8 cellular contexts compared by ENCODE assay signal in genomic region chrX:115560211-115560977, GRCh38. TPM values are rescaled to one million over a fixed set of nuclear protein-coding genes. Genes with fewer than 3 reads are reported as not detected.
DNase-seq lines count a peak whose midpoint lies in the region; ATAC-seq and TF ChIP-seq lines count a peak whose summit lies in the region.

No MANE protein-coding gene starts in this region.

- H3K4me3 ChIP-seq in epithelial cell of proximal tubule (ENCODE audit: low read depth, low read length) (peak overlapping the region; percentile 71), parathyroid adenoma (ENCODE audit: low read depth, low read length) (peak overlapping the region; percentile 60), OCI-LY7 (ENCODE audit: low read depth, low read length, poor library complexity, severe bottlenecking) (no peak overlapping the region)

- DNase-seq in DMS79 (lab: John Stamatoyannopoulos, UW), result peak; percentile 23
- peak; percentile 30 for DNase-seq in NCI-H510A (lab: John Stamatoyannopoulos, UW)
- no peak for DNase-seq in epithelial cell of proximal tubule (ENCODE audit: low read depth)
- DNase-seq in NCI-H2081 treated with DMSO at 0.1 percent for 48 hours (lab: John Stamatoyannopoulos, UW), result no peak
- no peak for DNase-seq in OCI-LY7 (ENCODE audit: low spot score)

- no peaks in the 10 kb centered on the region for H3K9me2 ChIP-seq in OCI-LY7 (ENCODE audit: insufficient read depth, low read length)

- H3K4me1 ChIP-seq in parathyroid adenoma (no peaks in the 10 kb centered on the region), OCI-LY7 (ENCODE audit: insufficient read depth, low read length, poor library complexity, severe bottlenecking) (no peaks in the 10 kb centered on the region)

- no TSS peak for BruUV-seq in OCI-LY7 (replicated peaks; lab: Mats Ljungman, UMichigan)

- POLR2A ChIA-PET in OCI-LY7 (lab: Charles Lee), result no interaction called here

- TF ChIP-seq CTCF in epithelial cell of proximal tubule (conservative IDR thresholded peaks at IDR 0.05; ENCODE audit: low read depth, low read length) (no peak), parathyroid adenoma (IDR thresholded peaks at IDR 0.05) (no peak), OCI-LY7 (conservative IDR thresholded peaks at IDR 0.05; ENCODE audit: low read length) (no peak)

- no peaks in the 10 kb centered on the region for H3K36me3 ChIP-seq in parathyroid adenoma (ENCODE audit: control insufficient read depth, insufficient read depth, low read length)
- no peaks in the 10 kb centered on the region for H3K36me3 ChIP-seq in OCI-LY7 (ENCODE audit: insufficient read depth, low read length)

- H3K27me3 ChIP-seq in parathyroid adenoma (ENCODE audit: control insufficient read depth, insufficient read depth, low read length), result no peaks in the 10 kb centered on the region

- no peaks in the 10 kb centered on the region for H4K20me1 ChIP-seq in OCI-LY7 (ENCODE audit: insufficient read depth, low read length)

- H2AFZ ChIP-seq in parathyroid adenoma (peak overlapping the region; percentile 53), OCI-LY7 (ENCODE audit: low read length) (no peak overlapping the region)

- intact Hi-C loops in OCI-LY7 (cut with micrococcal nuclease; ENCODE audit: unreplicated experiment), result no loop called here

- CTCF ChIA-PET in OCI-LY7 (lab: Charles Lee; ENCODE audit: unreplicated experiment), result no interaction called here

- no peaks in the 10 kb centered on the region for H3K9me3 ChIP-seq in parathyroid adenoma (ENCODE audit: control insufficient read depth, low read length)
- no peaks in the 10 kb centered on the region for H3K9me3 ChIP-seq in OCI-LY7 (ENCODE audit: low read length)

- no peak overlapping the region for H3K9ac ChIP-seq in parathyroid adenoma

- no peak for ATAC-seq in HG02642 (IDR thresholded peaks at IDR 0.05; ENCODE audit: poor library complexity, unreplicated experiment)
- ATAC-seq in GM18870 (IDR thresholded peaks at IDR 0.05; ENCODE audit: unreplicated experiment), result no peak

- H3K79me2 ChIP-seq in parathyroid adenoma (no peaks in the 10 kb centered on the region), OCI-LY7 (ENCODE audit: insufficient read depth, low read depth, low read length) (no peaks in the 10 kb centered on the region)

- H3K4me2 ChIP-seq in parathyroid adenoma (ENCODE audit: low read length) (peak overlapping the region; percentile 82), OCI-LY7 (ENCODE audit: low read length) (no peak overlapping the region)

- H3K27ac ChIP-seq in parathyroid adenoma (no peak overlapping the region), OCI-LY7 (ENCODE audit: low read depth, low read length, poor library complexity, severe bottlenecking) (no peak overlapping the region)

RNA-seq across cellular contexts. Expression of gene PLS3, which starts 0.6 kb away (rescaled TPM):
- total RNA-seq in epithelial cell of proximal tubule, result 121 and 133 TPM in 2 replicates
- not detected in 2 replicates for total RNA-seq in OCI-LY7 (2014; rRNA removed; shearing (Covaris generic))
- not detected in 2 replicates for total RNA-seq in OCI-LY7 (2022)

Comparison
In these comparisons a context has a peak if more than half of its experiments do, and no peak if none do; other contexts are left out.
1. DNase-seq: peak in DMS79 (single experiment) and NCI-H510A (single experiment); none in epithelial cell of proximal tubule (single experiment), NCI-H2081 treated with DMSO at 0.1 percent for 48 hours (single experiment) and OCI-LY7 (single experiment).
2. RNA of gene PLS3, which starts 0.6 kb away (total RNA-seq): 121 to 133 TPM in epithelial cell of proximal tubule; not detected in OCI-LY7; every median in the first group is over 100 times any median in the second.